Comparison of ENCODE assay signal across 28 cellular contexts in genomic region chr21:15370576-15370975, GRCh38.
"Had no signal": no experiment of that assay in that cellular context is flagged by ENCODE, and none has a peak within 500 bp of the region (broad histone marks: within the 10 kb centered on the region; RNA-seq: fewer than 3 reads in every experiment).

No MANE protein-coding gene starts in this region.

- H3K4me3 ChIP-seq: body of pancreas, hepatocyte, right lobe of liver, stomach, suprapubic skin, tibial nerve had no signal

- H3K27me3 ChIP-seq: body of pancreas, foreskin keratinocyte, hepatocyte, right lobe of liver, stomach, suprapubic skin, tibial nerve had no signal

- H3K27ac Mint-ChIP-seq: activated naive CD8-positive, alpha-beta T cell; activated T-helper 2 cell treated with anti-CD3 and anti-CD28 coated beads, Interferon-gamma antibody, Interleukin-2, Interleukin-4, amounts not matched to agents 10 μg/mL and 5 μg/mL and 100 μg/mL, durations not matched to agents 14 hours and 24 hours and 36 hours; dendritic cell treated with granulocyte-macrophage colony-stimulating factor and Interleukin-4, amounts not matched to agents 40 ng/mL and 50 ng/mL, for 4 days; immature natural killer cell; natural killer cell; stimulated activated effector memory CD8-positive, alpha-beta T cell treated with anti-CD3 and anti-CD28 coated beads, Interleukin-12 subunit alpha, Interleukin-12 subunit beta, amount 100 ng/mL, for 72 hours; T-cell had no signal

- H3K4me1 Mint-ChIP-seq: immature natural killer cell, natural killer cell had no signal

- H3K9me3 Mint-ChIP-seq: activated T-helper 2 cell treated with anti-CD3 and anti-CD28 coated beads, Interferon-gamma antibody, Interleukin-2, Interleukin-4, amounts not matched to agents 10 μg/mL and 5 μg/mL and 100 μg/mL, durations not matched to agents 14 hours and 24 hours and 36 hours had no signal

- H3K36me3 Mint-ChIP-seq: activated naive CD8-positive, alpha-beta T cell; immature natural killer cell; natural killer cell; stimulated activated effector memory CD8-positive, alpha-beta T cell treated with anti-CD3 and anti-CD28 coated beads, Interleukin-12 subunit alpha, Interleukin-12 subunit beta, amount 100 ng/mL, for 72 hours; T-cell had no signal

- H3K27me3 Mint-ChIP-seq: activated naive CD8-positive, alpha-beta T cell; dendritic cell treated with granulocyte-macrophage colony-stimulating factor and Interleukin-4, amounts not matched to agents 40 ng/mL and 50 ng/mL, for 4 days had no signal

- H3K4me3 Mint-ChIP-seq: activated naive CD8-positive, alpha-beta T cell; activated T-cell treated with anti-CD3 and anti-CD28 coated beads, Interleukin-2, amount 50 U/mL, for 4 hours; dendritic cell treated with granulocyte-macrophage colony-stimulating factor and Interleukin-4, amounts not matched to agents 40 ng/mL and 50 ng/mL, for 4 days; immature natural killer cell; natural killer cell; stimulated activated effector memory CD8-positive, alpha-beta T cell treated with anti-CD3 and anti-CD28 coated beads, Interleukin-12 subunit alpha, Interleukin-12 subunit beta, amount 100 ng/mL, for 72 hours; T-cell had no signal

- H3K36me3 ChIP-seq: stomach, suprapubic skin, tibial nerve had no signal

- ATAC-seq: activated T-cell treated with anti-CD3 and anti-CD28 coated beads, Interleukin-2, amount 50 U/mL, for 4 hours; body of pancreas; foreskin keratinocyte; left ventricle myocardium superior; natural killer cell; right lobe of liver; stimulated activated effector memory CD8-positive, alpha-beta T cell treated with anti-CD3 and anti-CD28 coated beads, Interleukin-12 subunit alpha, Interleukin-12 subunit beta, amount 100 ng/mL, for 72 hours; T-cell had no signal

- DNase-seq: activated CD4-positive, alpha-beta T cell treated with anti-CD3 and anti-CD28 coated beads for 1 hour; activated CD8-positive, alpha-beta memory T cell treated with anti-CD3 and anti-CD28 coated beads for 24 hours; activated CD8-positive, alpha-beta memory T cell treated with anti-CD3 and anti-CD28 coated beads, Interleukin-2, amount 50 U/mL, for 4 hours; activated naive CD4-positive, alpha-beta T cell; activated T-cell treated with anti-CD3 and anti-CD28 coated beads, Interleukin-2, amount 50 U/mL, for 4 hours; amniotic stem cell; body of pancreas; effector CD8-positive, alpha-beta T cell; foreskin keratinocyte; immature natural killer cell; left ventricle myocardium superior; mammary epithelial cell; midbrain; natural killer cell; occipital lobe; right lobe of liver; small intestine; stimulated activated CD4-positive, alpha-beta T cell treated with anti-CD3 and anti-CD28 coated beads, Interleukin-2, amount 100 ng/mL, for 24 hours; stomach; T-cell; T-helper 9 cell had no signal

- H3K4me1 ChIP-seq: body of pancreas, foreskin keratinocyte, right lobe of liver, stomach, suprapubic skin, tibial nerve had no signal

- H3K27ac ChIP-seq: body of pancreas, foreskin keratinocyte, hepatocyte, right lobe of liver, stomach, suprapubic skin, tibial nerve had no signal
